ENCODE assay signal across 8 cellular contexts in genomic region chr14:68248481-68249255, GRCh38.
DNase-seq lines count a peak whose midpoint lies in the region; ATAC-seq, FAIRE-seq and TF ChIP-seq lines count a peak whose summit lies in the region.

No MANE protein-coding gene starts in this region.

- no peaks in the 10 kb centered on the region for H3K79me1 ChIP-seq in H1 (ENCODE audit: low read depth, low read length)
- H3K79me1 ChIP-seq in mesenchymal stem cell (replicated peaks; ENCODE audit: low read length, poor library complexity, severe bottlenecking): peaks cover 11% of the 10 kb centered on the region

- H3K27me3 Mint-ChIP-seq in activated CD4-positive, alpha-beta T cell treated with anti-CD3 and anti-CD28 coated beads for 36 hours: no peaks in the 10 kb centered on the region
- no peaks in the 10 kb centered on the region for H3K27me3 Mint-ChIP-seq in activated T-helper 1 cell treated with anti-CD3 and anti-CD28 coated beads, Interleukin-12 subunit alpha, Interleukin-12 subunit beta, Interleukin-2, Interleukin-4 antibody, amounts not matched to agents 30 ng/mL and 10 ng/mL and 1 ng/mL, durations not matched to agents 14 hours and 24 hours and 36 hours (ENCODE audit: insufficient read depth)

- H3K23ac ChIP-seq in H1 (ENCODE audit: insufficient read length) (no peak overlapping the region), mesenchymal stem cell (ENCODE audit: low read length in 2 of 2) (peak overlapping the region in 1 of 2 experiments; percentile 80)

- CTCF ChIA-PET in activated CD4-positive, alpha-beta T cell treated with anti-CD3 and anti-CD28 coated beads for 36 hours (lab: Charles Lee): interaction anchor here (0.5 to 6.0 kb wide), 19 partner anchors 9 to 596 kb away, joined by 3 to 61 read pairs (median 3); no protein-coding TSS in a partner anchor
- CTCF ChIA-PET in H1 (lab: Charles Lee; ENCODE audit: partially characterized antibody): interaction anchor here (0.6 to 6.3 kb wide), 49 partner anchors 8 to 850 kb away, joined by 3 to 76 read pairs (median 4); no protein-coding TSS in a partner anchor

- H3K9ac ChIP-seq in H1 (replicated peaks in 1 of 4; ENCODE audit: extremely low read depth in 1 of 4, low read depth in 3 of 4, low read length in 3 of 4) (no peak overlapping the region), mesenchymal stem cell (ENCODE audit: low read length) (peak overlapping the region; percentile 80)

- no peaks in the 10 kb centered on the region for H3K79me2 ChIP-seq in H1 (ENCODE audit: control insufficient read depth in 1 of 2, insufficient read depth in 2 of 2, low read length in 2 of 2)

- H2AK5ac ChIP-seq in H1 (ENCODE audit: low read depth, low read length) (peak overlapping the region; percentile 13; the same call in 1 of the 2 replicates), mesenchymal stem cell (ENCODE audit: low read length, severe bottlenecking) (peak overlapping the region; percentile 100)

- no peak overlapping the region for H3K4me3 Mint-ChIP-seq in activated CD4-positive, alpha-beta T cell treated with anti-CD3 and anti-CD28 coated beads for 36 hours
- no peak overlapping the region for H3K4me3 Mint-ChIP-seq in activated T-helper 1 cell treated with anti-CD3 and anti-CD28 coated beads, Interleukin-12 subunit alpha, Interleukin-12 subunit beta, Interleukin-2, Interleukin-4 antibody, amounts not matched to agents 30 ng/mL and 10 ng/mL and 1 ng/mL, durations not matched to agents 14 hours and 24 hours and 36 hours

- H3K23me2 ChIP-seq in H1 (ENCODE audit: low read depth, low read length): no peaks in the 10 kb centered on the region

- no peak overlapping the region for H3K4me3 ChIP-seq in Jurkat, Clone E6-1 (ENCODE audit: low read length)
- H3K4me3 ChIP-seq in H1 (ENCODE audit: extremely low read depth in 1 of 4, insufficient read depth in 2 of 4, low read depth in 3 of 4, low read length in 4 of 4) (no peak overlapping the region), mesenchymal stem cell (ENCODE audit: insufficient read depth in 1 of 2, low read depth in 1 of 2, low read length in 2 of 2) (no peak overlapping the region), transverse colon (no peak overlapping the region)

- no peaks in the 10 kb centered on the region for H3K36me3 ChIP-seq in H1 (ENCODE audit: control insufficient read depth in 2 of 4, insufficient read depth in 4 of 4, low read length in 3 of 4)
- no peaks in the 10 kb centered on the region for H3K36me3 ChIP-seq in mesenchymal stem cell (ENCODE audit: control insufficient read depth in 1 of 2, insufficient read depth in 2 of 2, low read depth in 1 of 2, low read length in 2 of 2)
- H3K36me3 ChIP-seq in transverse colon: no peaks in the 10 kb centered on the region

- peak overlapping the region; percentile 73 for H2BK120ac ChIP-seq in H1 (replicated peaks; ENCODE audit: low read depth, low read length)
- H2BK120ac ChIP-seq in mesenchymal stem cell (ENCODE audit: low read depth, low read length): peak overlapping the region; percentile 44

- H2BK5ac ChIP-seq in H1 (ENCODE audit: low read depth, low read length) (peak overlapping the region; percentile 67; the same call in 1 of the 2 replicates), mesenchymal stem cell (ENCODE audit: low read depth, low read length, poor library complexity, severe bottlenecking) (peak overlapping the region; percentile 89)

- FAIRE-seq in H1 (lab: Jason Lieb, UNC): peak; percentile 81

- H3K14ac ChIP-seq in H1 (ENCODE audit: insufficient read length) (no peak overlapping the region), mesenchymal stem cell (ENCODE audit: low read length in 2 of 2) (peak overlapping the region in 1 of 2 experiments; percentile 93)

- H2AFZ ChIP-seq in H1 (ENCODE audit: low read length) (no peak overlapping the region), mesenchymal stem cell (ENCODE audit: low read depth, low read length) (no peak overlapping the region)

- peak; percentile 65 for ATAC-seq in activated CD4-positive, alpha-beta T cell treated with anti-CD3 and anti-CD28 coated beads for 36 hours

- H3K36me3 Mint-ChIP-seq in activated CD4-positive, alpha-beta T cell treated with anti-CD3 and anti-CD28 coated beads for 36 hours (ENCODE audit: low read depth): no peaks in the 10 kb centered on the region
- no peaks in the 10 kb centered on the region for H3K36me3 Mint-ChIP-seq in activated T-helper 1 cell treated with anti-CD3 and anti-CD28 coated beads, Interleukin-12 subunit alpha, Interleukin-12 subunit beta, Interleukin-2, Interleukin-4 antibody, amounts not matched to agents 30 ng/mL and 10 ng/mL and 1 ng/mL, durations not matched to agents 14 hours and 24 hours and 36 hours (ENCODE audit: low read depth)

- DNase-seq in activated CD4-positive, alpha-beta T cell treated with anti-CD3 and anti-CD28 coated beads for 36 hours: peak; percentile 14
- DNase-seq in activated CD4-positive, alpha-beta T cell treated with anti-CD3 and anti-CD28 coated beads for 4 hours: no peak
- peak; percentile 55 for DNase-seq in Jurkat, Clone E6-1 (ENCODE audit: low read depth, low spot score)
- DNase-seq in RKO (ENCODE audit: low spot score) (peak; percentile 80), H1 (ENCODE audit: low read depth in 1 of 2, low spot score in 2 of 2) (peak in 1 of 2 experiments; percentile 65), mesenchymal stem cell (peak; percentile 82), transverse colon (no peak)
- DNase-seq in activated T-helper 1 cell treated with anti-CD3 and anti-CD28 coated beads, Interleukin-12 subunit alpha, Interleukin-12 subunit beta, Interleukin-2, Interleukin-4 antibody, amounts not matched to agents 30 ng/mL and 10 ng/mL and 1 ng/mL, durations not matched to agents 14 hours and 24 hours and 36 hours (ENCODE audit: low spot score): no peak

- in situ Hi-C loops in transverse colon (cut with MboI; ENCODE audit: low pct_ligation_motif_present in 1 of 4, low pct_unique_long_range_greater_than_20kb in 1 of 4, low sequenced_read_pairs in 3 of 4): loop anchor here (10.0 to 25.0 kb wide), 8 partner anchors 104 to 576 kb away; no protein-coding TSS in a partner anchor

- H3K27ac ChIP-seq in H1 (ENCODE audit: low read depth, low read length) (no peak overlapping the region), mesenchymal stem cell (ENCODE audit: low read length, poor library complexity, severe bottlenecking) (peak overlapping the region; percentile 85), transverse colon (peak overlapping the region; percentile 84 to 87 (median 86))

- H3K4me1 ChIP-seq in H1 (replicated peaks in 1 of 4; ENCODE audit: control insufficient read depth in 3 of 4, insufficient read depth in 4 of 4, low read length in 3 of 4) (peaks cover 2 to 20% (median 13%) of the 10 kb centered on the region in 4 experiments; a peak in 5 of 7 replicates), mesenchymal stem cell (ENCODE audit: control insufficient read depth, insufficient read depth, low read depth, low read length) (peaks cover 10% of the 10 kb centered on the region), transverse colon (peaks cover 64 to 82% (median 71%) of the 10 kb centered on the region in 4 donors)

- TF ChIP-seq EP300 in H1 (IDR thresholded peaks at IDR 0.05; ENCODE audit: borderline replicate concordance in 1 of 2, low read depth in 2 of 2, low read length in 2 of 2) (no peak), transverse colon (IDR thresholded peaks at IDR 0.05; ENCODE audit: low read depth) (no peak)

- TF ChIP-seq CTCF in H1 (IDR thresholded peaks at IDR 0.05; ENCODE audit: control extremely low read depth in 1 of 3, insufficient read depth in 1 of 3, low read depth in 1 of 3, low read length in 3 of 3) (peak in 2 of 3 experiments; percentile 48 to 49; a peak in 2 of 4 replicates), transverse colon (IDR thresholded peaks at IDR 0.05) (peak; percentile 53 to 84 (median 61))

- H3K4ac ChIP-seq in H1 (replicated peaks; ENCODE audit: insufficient read length, low read depth, low read length) (peak overlapping the region; percentile 4), mesenchymal stem cell (ENCODE audit: low read depth in 1 of 2, low read length in 2 of 2) (peak overlapping the region; percentile 18 to 100)

- 50% methylated on average over 7 of the region's 7 CpGs; no CpG with 5 or more reads in 1 of the 2 experiments for WGBS in H1 (ENCODE audit: extremely low coverage in 1 of 2, insufficient coverage in 1 of 2, insufficient read length in 1 of 2, insufficient replicate concordance in 2 of 2, low coverage in 1 of 2, low lambda C conversion rate in 2 of 2, missing lambda C conversion rate in 1 of 2), 2 experiments
- WGBS in mesenchymal stem cell: 33% methylated on average over 7 of the region's 7 CpGs
- WGBS in transverse colon (ENCODE audit: low coverage in 1 of 2), 2 donors: 17 to 54% methylated on average over 1 to 7 of the region's 7 CpGs

- H2BK20ac ChIP-seq in H1 (ENCODE audit: low read length): peak overlapping the region; percentile 64

- H2BK15ac ChIP-seq in H1 (ENCODE audit: low read length) (peak overlapping the region; percentile 98), mesenchymal stem cell (ENCODE audit: low read depth, poor library complexity, severe bottlenecking) (no peak overlapping the region)

- H3K18ac ChIP-seq in H1 (ENCODE audit: extremely low read depth, low read length): 0 out of 2 replicates have a peak overlapping the region, but pooled peaks have one; percentile 54
- H3K18ac ChIP-seq in mesenchymal stem cell (ENCODE audit: low read depth in 1 of 2, low read length in 2 of 2): peak overlapping the region; percentile 75 to 100

- H3K4me2 ChIP-seq in H1 (ENCODE audit: insufficient read depth in 1 of 2, low read depth in 2 of 2, low read length in 2 of 2) (0 out of 4 replicates have a peak overlapping the region, but pooled peaks of 1 of the 2 experiments have one; percentile 0), mesenchymal stem cell (ENCODE audit: low read length, poor library complexity, severe bottlenecking) (no peak overlapping the region)

- intact Hi-C loops in activated CD4-positive, alpha-beta T cell treated with anti-CD3 and anti-CD28 coated beads for 36 hours (cut with DNase I, micrococcal nuclease): loop anchor here (1.0 to 2.0 kb wide), 4 partner anchors 304 to 596 kb away; no protein-coding TSS in a partner anchor
- intact Hi-C loops in transverse colon (cut with DNase I; ENCODE audit: low total_unique reads): loop anchor here (2.0 to 10.0 kb wide), 7 partner anchors 104 to 568 kb away; partner anchors contain the start of gene ZFP36L1
- intact Hi-C loops in activated T-helper 1 cell treated with anti-CD3 and anti-CD28 coated beads, Interleukin-12 subunit alpha, Interleukin-12 subunit beta, Interleukin-2, Interleukin-4 antibody, amounts not matched to agents 30 ng/mL and 10 ng/mL and 1 ng/mL, durations not matched to agents 14 hours and 24 hours and 36 hours (cut with micrococcal nuclease): loop anchor here (1.0 to 5.0 kb wide), 9 partner anchors 16 to 596 kb away; no protein-coding TSS in a partner anchor

- H3K4me1 Mint-ChIP-seq in activated CD4-positive, alpha-beta T cell treated with anti-CD3 and anti-CD28 coated beads for 36 hours: peaks cover 42% of the 10 kb centered on the region
- H3K4me1 Mint-ChIP-seq in activated T-helper 1 cell treated with anti-CD3 and anti-CD28 coated beads, Interleukin-12 subunit alpha, Interleukin-12 subunit beta, Interleukin-2, Interleukin-4 antibody, amounts not matched to agents 30 ng/mL and 10 ng/mL and 1 ng/mL, durations not matched to agents 14 hours and 24 hours and 36 hours (ENCODE audit: low read depth): peaks cover 41% of the 10 kb centered on the region

- H3K9me3 ChIP-seq in H1 (ENCODE audit: insufficient read depth in 2 of 2, low read depth in 1 of 2, low read length in 1 of 2): no peaks in the 10 kb centered on the region
- H3K9me3 ChIP-seq in mesenchymal stem cell (ENCODE audit: control insufficient read depth, low read length): no peaks in the 10 kb centered on the region
- no peaks in the 10 kb centered on the region for H3K9me3 ChIP-seq in transverse colon

- H2BK12ac ChIP-seq in H1 (ENCODE audit: low read depth, low read length) (peak overlapping the region; percentile 94; the same call in 1 of the 2 replicates), mesenchymal stem cell (ENCODE audit: low read length in 2 of 2) (peak overlapping the region; percentile 83 to 100)

- H4K20me1 ChIP-seq in H1 (replicated peaks in 1 of 2; ENCODE audit: control insufficient read depth in 1 of 2, insufficient read depth in 2 of 2, low read length in 2 of 2): no peaks in the 10 kb centered on the region

- no peak overlapping the region for H3K56ac ChIP-seq in H1 (replicated peaks; ENCODE audit: insufficient read length, low read depth, low read length)

- TF ChIP-seq POLR2A in H1 (IDR thresholded peaks at IDR 0.05; ENCODE audit: control extremely low read depth in 1 of 2, low read depth in 2 of 2, low read length in 2 of 2) (no peak), transverse colon (IDR thresholded peaks at IDR 0.05) (no peak)

- H4K5ac ChIP-seq in H1 (ENCODE audit: insufficient read length, low read depth, low read length): no peak overlapping the region

- TF ChIP-seq RAD21 in H1 (IDR thresholded peaks at IDR 0.05 in 1 of 2, conservative IDR thresholded peaks at IDR 0.05 in 1 of 2; ENCODE audit: low read depth in 2 of 2, low read length in 2 of 2): peak; percentile 86 to 91

- POLR2A ChIA-PET in activated CD4-positive, alpha-beta T cell treated with anti-CD3 and anti-CD28 coated beads for 36 hours (lab: Charles Lee): no interaction called here
- POLR2A ChIA-PET in H1 (lab: Charles Lee; ENCODE audit: partially characterized antibody): interaction anchor here (0.6 to 3.1 kb wide), 6 partner anchors 11 to 567 kb away, joined by 3 to 15 read pairs (median 3); partner anchors contain the start of gene ZFP36L1

- H3K27ac Mint-ChIP-seq in activated CD4-positive, alpha-beta T cell treated with anti-CD3 and anti-CD28 coated beads for 36 hours: no peak overlapping the region
- H3K27ac Mint-ChIP-seq in activated T-helper 1 cell treated with anti-CD3 and anti-CD28 coated beads, Interleukin-12 subunit alpha, Interleukin-12 subunit beta, Interleukin-2, Interleukin-4 antibody, amounts not matched to agents 30 ng/mL and 10 ng/mL and 1 ng/mL, durations not matched to agents 14 hours and 24 hours and 36 hours: no peak overlapping the region

- H3K27me3 ChIP-seq in H1 (replicated peaks in 1 of 4; ENCODE audit: control insufficient read depth in 3 of 4, extremely low read depth in 1 of 4, insufficient read depth in 3 of 4, low read length in 3 of 4) (no peaks in the 10 kb centered on the region), mesenchymal stem cell (ENCODE audit: control insufficient read depth in 1 of 2, insufficient read depth in 1 of 2, low read length in 2 of 2) (no peaks in the 10 kb centered on the region), transverse colon (no peaks in the 10 kb centered on the region)

- H4K91ac ChIP-seq in H1 (replicated peaks; ENCODE audit: insufficient read length, low read length): peak overlapping the region; percentile 98
- H4K91ac ChIP-seq in mesenchymal stem cell (ENCODE audit: low read length): peak overlapping the region; percentile 91

- H3K9me3 Mint-ChIP-seq in activated CD4-positive, alpha-beta T cell treated with anti-CD3 and anti-CD28 coated beads for 36 hours (ENCODE audit: low read depth): no peaks in the 10 kb centered on the region
- no peaks in the 10 kb centered on the region for H3K9me3 Mint-ChIP-seq in activated T-helper 1 cell treated with anti-CD3 and anti-CD28 coated beads, Interleukin-12 subunit alpha, Interleukin-12 subunit beta, Interleukin-2, Interleukin-4 antibody, amounts not matched to agents 30 ng/mL and 10 ng/mL and 1 ng/mL, durations not matched to agents 14 hours and 24 hours and 36 hours

- H4K8ac ChIP-seq in H1 (ENCODE audit: extremely low read depth, insufficient read depth, low read length) (no peak overlapping the region), mesenchymal stem cell (ENCODE audit: low read length) (peak overlapping the region; percentile 47)

Comparison
In these comparisons a context has a peak if more than half of its experiments do, and no peak if none do; other contexts are left out.
1. DNase-seq: peak in activated CD4-positive, alpha-beta T cell treated with anti-CD3 and anti-CD28 coated beads for 36 hours (single experiment), Jurkat, Clone E6-1 (single experiment), RKO (single experiment) and mesenchymal stem cell (single experiment); none in activated CD4-positive, alpha-beta T cell treated with anti-CD3 and anti-CD28 coated beads for 4 hours (0 of 2), transverse colon (single experiment) and activated T-helper 1 cell treated with anti-CD3 and anti-CD28 coated beads, Interleukin-12 subunit alpha, Interleukin-12 subunit beta, Interleukin-2, Interleukin-4 antibody, amounts not matched to agents 30 ng/mL and 10 ng/mL and 1 ng/mL, durations not matched to agents 14 hours and 24 hours and 36 hours (single experiment).